In genomic region chr11:16184588-16184987, GRCh38 we compare ENCODE assay signal across 12 cellular contexts.
A peak's percentile ranks its signal among the peaks of the same experiment; 100 is the strongest.
DNase-seq lines count a peak whose midpoint lies in the region; ATAC-seq and TF ChIP-seq lines count a peak whose summit lies in the region.
"Had no signal": no experiment of that assay in that cellular context is flagged by ENCODE, and none has a peak within 500 bp of the region (broad histone marks: within the 10 kb centered on the region; RNA-seq: fewer than 3 reads in every experiment).

No MANE protein-coding gene starts in this region.

- DNase-seq in MCF 10A (ENCODE audit: unreplicated experiment): peak; percentile 49
- DNase-seq in breast epithelium (ENCODE audit: low spot score in 2 of 2): no peak
- peak; percentile 75 for DNase-seq in hepatocyte (ENCODE audit: low spot score)
- no peak for DNase-seq in natural killer cell treated with Interleukin-12 subunit alpha and Interleukin-12 subunit beta and Interleukin-15 and Interleukin-18, amount 100 ng/mL, for 72 hours (ENCODE audit: low spot score)
- DNase-seq in activated CD4-positive, alpha-beta memory T cell treated with anti-CD3 and anti-CD28 coated beads for 36 hours: no peak
- DNase-seq: BE2C; NCI-H1048; stimulated activated CD4-positive, alpha-beta T cell treated with anti-CD3 and anti-CD28 coated beads, Interleukin-4, amount 100 ng/mL, for 1 hour had no signal

- peaks cover 12% of the 10 kb centered on the region for H3K4me1 Mint-ChIP-seq in MCF 10A (ENCODE audit: insufficient read depth, unreplicated experiment)
- H3K4me1 Mint-ChIP-seq in natural killer cell treated with Interleukin-12 subunit alpha and Interleukin-12 subunit beta and Interleukin-15 and Interleukin-18, amount 100 ng/mL, for 72 hours (ENCODE audit: low read depth in 2 of 2): no peaks in the 10 kb centered on the region
- H3K4me1 Mint-ChIP-seq in activated CD4-positive, alpha-beta memory T cell treated with anti-CD3 and anti-CD28 coated beads for 36 hours (ENCODE audit: low read depth): no peaks in the 10 kb centered on the region

- WGBS in hepatocyte (ENCODE audit: low lambda C conversion rate, missing lambda C conversion rate): 17% methylated on average over 1 of the region's 1 CpG

- CTCF ChIA-PET in MCF 10A (lab: Yijun Ruan, JAX): interaction anchor here (0.6 to 1.9 kb wide), 4 partner anchors 9 to 535 kb away, joined by 3 to 6 read pairs (median 4); no protein-coding TSS in a partner anchor
- CTCF ChIA-PET in activated CD4-positive, alpha-beta memory T cell treated with anti-CD3 and anti-CD28 coated beads for 36 hours (lab: Charles Lee): no interaction called here

- no peak overlapping the region for H3K4me3 Mint-ChIP-seq in MCF 10A (ENCODE audit: unreplicated experiment)
- no peak overlapping the region for H3K4me3 Mint-ChIP-seq in natural killer cell treated with Interleukin-12 subunit alpha and Interleukin-12 subunit beta and Interleukin-15 and Interleukin-18, amount 100 ng/mL, for 72 hours
- H3K4me3 Mint-ChIP-seq in activated CD4-positive, alpha-beta memory T cell treated with anti-CD3 and anti-CD28 coated beads for 36 hours: no peak overlapping the region
- H3K4me3 Mint-ChIP-seq: activated naive CD8-positive, alpha-beta T cell had no signal

- H3K9me3 ChIP-seq in breast epithelium (no peaks in the 10 kb centered on the region), hepatocyte (ENCODE audit: low read depth) (no peaks in the 10 kb centered on the region)
- H3K9me3 ChIP-seq: BE2C had no signal

- H3K27me3 Mint-ChIP-seq in MCF 10A (ENCODE audit: insufficient read depth, unreplicated experiment): no peaks in the 10 kb centered on the region
- H3K27me3 Mint-ChIP-seq in natural killer cell treated with Interleukin-12 subunit alpha and Interleukin-12 subunit beta and Interleukin-15 and Interleukin-18, amount 100 ng/mL, for 72 hours: peaks cover 0 to 2% of the 10 kb centered on the region in 2 donors
- H3K27me3 Mint-ChIP-seq in activated CD4-positive, alpha-beta memory T cell treated with anti-CD3 and anti-CD28 coated beads for 36 hours: no peaks in the 10 kb centered on the region
- H3K27me3 Mint-ChIP-seq: activated naive CD8-positive, alpha-beta T cell had no signal

- TF ChIP-seq POLR2A in breast epithelium (IDR thresholded peaks at IDR 0.05): no peak

- no peaks in the 10 kb centered on the region for H4K20me1 ChIP-seq in hepatocyte (ENCODE audit: insufficient read depth, poor library complexity, severe bottlenecking)

- H3K4me1 ChIP-seq in breast epithelium (no peaks in the 10 kb centered on the region), hepatocyte (ENCODE audit: insufficient read depth) (peaks cover 12% of the 10 kb centered on the region)

- intact Hi-C loops in MCF 10A (cut with micrococcal nuclease) (no loop called here), breast epithelium (cut with DNase I; ENCODE audit: low total_unique reads) (no loop called here)
- intact Hi-C loops in activated CD4-positive, alpha-beta memory T cell treated with anti-CD3 and anti-CD28 coated beads for 36 hours (cut with micrococcal nuclease): no loop called here

- H3K36me3 ChIP-seq in breast epithelium (no peaks in the 10 kb centered on the region), hepatocyte (replicated peaks; ENCODE audit: insufficient read depth, low read depth) (no peaks in the 10 kb centered on the region)
- H3K36me3 ChIP-seq: BE2C had no signal

- H3K9me2 ChIP-seq in hepatocyte (replicated peaks; ENCODE audit: insufficient read depth): no peaks in the 10 kb centered on the region

- no peak for TF ChIP-seq CTCF in MCF 10A (IDR thresholded peaks at IDR 0.05; ENCODE audit: unreplicated experiment)
- no peak for TF ChIP-seq CTCF in breast epithelium (IDR thresholded peaks at IDR 0.05)
- TF ChIP-seq CTCF in VCaP (conservative IDR thresholded peaks at IDR 0.05): no peak
- TF ChIP-seq CTCF in hepatocyte (IDR thresholded peaks at IDR 0.05; ENCODE audit: poor library complexity): no peak

- H3K9me3 Mint-ChIP-seq in MCF 10A (ENCODE audit: unreplicated experiment): no peaks in the 10 kb centered on the region
- H3K9me3 Mint-ChIP-seq in natural killer cell treated with Interleukin-12 subunit alpha and Interleukin-12 subunit beta and Interleukin-15 and Interleukin-18, amount 100 ng/mL, for 72 hours: peaks cover 4% of the 10 kb centered on the region
- H3K9me3 Mint-ChIP-seq in activated CD4-positive, alpha-beta memory T cell treated with anti-CD3 and anti-CD28 coated beads for 36 hours: peaks cover 5% of the 10 kb centered on the region

- no peak for ATAC-seq in natural killer cell treated with Interleukin-12 subunit alpha and Interleukin-12 subunit beta and Interleukin-15 and Interleukin-18, amount 100 ng/mL, for 72 hours
- ATAC-seq in GM18858 (IDR thresholded peaks at IDR 0.05; ENCODE audit: unreplicated experiment) (no peak), GM19351 (IDR thresholded peaks at IDR 0.05; ENCODE audit: unreplicated experiment) (no peak)

- no peaks in the 10 kb centered on the region for H3K36me3 Mint-ChIP-seq in MCF 10A (ENCODE audit: insufficient read depth, unreplicated experiment)
- H3K36me3 Mint-ChIP-seq in natural killer cell treated with Interleukin-12 subunit alpha and Interleukin-12 subunit beta and Interleukin-15 and Interleukin-18, amount 100 ng/mL, for 72 hours: no peaks in the 10 kb centered on the region
- H3K36me3 Mint-ChIP-seq in activated CD4-positive, alpha-beta memory T cell treated with anti-CD3 and anti-CD28 coated beads for 36 hours: no peaks in the 10 kb centered on the region
- H3K36me3 Mint-ChIP-seq: activated naive CD8-positive, alpha-beta T cell had no signal

- H3K4me3 ChIP-seq in breast epithelium (no peak overlapping the region), hepatocyte (no peak overlapping the region)

- BruUV-seq in MCF 10A (replicated peaks; lab: Mats Ljungman, UMichigan): no TSS peak

- POLR2A ChIA-PET in MCF 10A (lab: Yijun Ruan, JAX): interaction anchor here (1.0 to 1.3 kb wide), 4 partner anchors 9 to 429 kb away, joined by 3 to 6 read pairs (median 4); no protein-coding TSS in a partner anchor
- POLR2A ChIA-PET in activated CD4-positive, alpha-beta memory T cell treated with anti-CD3 and anti-CD28 coated beads for 36 hours (lab: Charles Lee): no interaction called here

- H2AFZ ChIP-seq in hepatocyte: no peak overlapping the region

- H3K27ac ChIP-seq in breast epithelium: no peak overlapping the region
- peak overlapping the region; percentile 53 for H3K27ac ChIP-seq in VCaP
- H3K27ac ChIP-seq in hepatocyte: peak overlapping the region; percentile 81

- H3K27me3 ChIP-seq in breast epithelium (no peaks in the 10 kb centered on the region), hepatocyte (no peaks in the 10 kb centered on the region)
- H3K27me3 ChIP-seq: BE2C had no signal

- peak overlapping the region; percentile 75 for H3K27ac Mint-ChIP-seq in MCF 10A (ENCODE audit: low read depth, unreplicated experiment)
- H3K27ac Mint-ChIP-seq in natural killer cell treated with Interleukin-12 subunit alpha and Interleukin-12 subunit beta and Interleukin-15 and Interleukin-18, amount 100 ng/mL, for 72 hours: no peak overlapping the region
- no peak overlapping the region for H3K27ac Mint-ChIP-seq in activated CD4-positive, alpha-beta memory T cell treated with anti-CD3 and anti-CD28 coated beads for 36 hours
- H3K27ac Mint-ChIP-seq: activated naive CD8-positive, alpha-beta T cell had no signal

- H3K4me2 ChIP-seq in hepatocyte: peak overlapping the region; percentile 26

- H3K79me2 ChIP-seq in hepatocyte: peaks cover 3% of the 10 kb centered on the region

Comparison
In these comparisons a context has a peak if more than half of its experiments do, and no peak if none do; other contexts are left out.
1. DNase-seq: peak in MCF 10A (single experiment) and hepatocyte (single experiment); none in breast epithelium (0 of 2), natural killer cell treated with Interleukin-12 subunit alpha and Interleukin-12 subunit beta and Interleukin-15 and Interleukin-18, amount 100 ng/mL, for 72 hours (single experiment) and activated CD4-positive, alpha-beta memory T cell treated with anti-CD3 and anti-CD28 coated beads for 36 hours (single experiment).
2. H3K27ac ChIP-seq: peak in VCaP (single experiment) and hepatocyte (single experiment); none in breast epithelium (0 of 2).